ENCODE assay signal across 1 cellular context in genomic region chr10:100373298-100374136, GRCh38.
TF ChIP-seq lines count a peak whose summit lies in the region.

No MANE protein-coding gene starts in this region.

TF ChIP-seq in HepG2, 621 proteins besides CTCF, POLR2A, EP300 and RAD21 (continued from another document and continues in another):
- TF ChIP-seq LRRFIP1 (CRISPR knock-in tag; conservative IDR thresholded peaks at IDR 0.05) (no peak; the same call in 1 of the 2 replicates), ISX (CRISPR knock-in tag; conservative IDR thresholded peaks at IDR 0.05) (no peak; the same call in 1 of the 2 replicates), SMAD9 (CRISPR knock-in tag; IDR thresholded peaks at IDR 0.05) (no peak), ZNF121 (CRISPR knock-in tag; IDR thresholded peaks at IDR 0.05) (peak; percentile 98), MLLT10 (CRISPR knock-in tag; IDR thresholded peaks at IDR 0.05) (no peak), ZNF367 (CRISPR knock-in tag; IDR thresholded peaks at IDR 0.05; ENCODE audit: borderline replicate concordance) (no peak), ZNF12 (CRISPR knock-in tag; IDR thresholded peaks at IDR 0.05) (no peak), SMAD3 (CRISPR knock-in tag; IDR thresholded peaks at IDR 0.05) (peak; percentile 49), REL (CRISPR knock-in tag; conservative IDR thresholded peaks at IDR 0.05) (peak; percentile 56; the same call in 1 of the 2 replicates), ATF7-NPFF (CRISPR knock-in tag; IDR thresholded peaks at IDR 0.05; ENCODE audit: low read depth) (0 out of 2 replicates have a peak, but pooled peaks have one; percentile 17), NCOA2 (CRISPR knock-in tag; IDR thresholded peaks at IDR 0.05) (peak; percentile 91), SALL1 (CRISPR knock-in tag; IDR thresholded peaks at IDR 0.05) (peak; percentile 76), MIER2 (CRISPR knock-in tag; IDR thresholded peaks at IDR 0.05) (no peak), ZNF674 (CRISPR knock-in tag; IDR thresholded peaks at IDR 0.05; ENCODE audit: low read depth) (0 out of 2 replicates have a peak, but pooled peaks have one; percentile 34), NFKBIZ (CRISPR knock-in tag; IDR thresholded peaks at IDR 0.05) (peak; percentile 62; the same call in 1 of the 2 replicates), ZNF282 (IDR thresholded peaks at IDR 0.05; ENCODE audit: partially characterized antibody) (no peak), HOXA7 (CRISPR knock-in tag; IDR thresholded peaks at IDR 0.05) (no peak), ZNF138 (CRISPR knock-in tag; IDR thresholded peaks at IDR 0.05; ENCODE audit: low read depth) (no peak), ZNF841 (CRISPR knock-in tag; IDR thresholded peaks at IDR 0.05; ENCODE audit: borderline replicate concordance) (no peak), ZNF598 (CRISPR knock-in tag; IDR thresholded peaks at IDR 0.05; ENCODE audit: borderline replicate concordance) (no peak), REST (IDR thresholded peaks at IDR 0.05; ENCODE audit: borderline replicate concordance in 1 of 2, low read depth in 1 of 2, low read length in 2 of 2) (peak; percentile 3 to 86), ZNF557 (CRISPR knock-in tag; IDR thresholded peaks at IDR 0.05) (no peak), ARID5B (CRISPR knock-in tag; IDR thresholded peaks at IDR 0.05) (peak; percentile 61), ZBTB4 (CRISPR knock-in tag; IDR thresholded peaks at IDR 0.05; ENCODE audit: borderline replicate concordance) (no peak), RELA (CRISPR knock-in tag; IDR thresholded peaks at IDR 0.05) (0 out of 2 replicates have a peak, but pooled peaks have one; percentile 73), TEAD2 (CRISPR knock-in tag; IDR thresholded peaks at IDR 0.05) (no peak), RAD51 (IDR thresholded peaks at IDR 0.05; ENCODE audit: borderline replicate concordance) (peak; percentile 73), GLI4 (CRISPR knock-in tag; IDR thresholded peaks at IDR 0.05; ENCODE audit: borderline replicate concordance) (no peak), ZNF7 (CRISPR knock-in tag; IDR thresholded peaks at IDR 0.05) (no peak)
- TF ChIP-seq, protein P1, sequence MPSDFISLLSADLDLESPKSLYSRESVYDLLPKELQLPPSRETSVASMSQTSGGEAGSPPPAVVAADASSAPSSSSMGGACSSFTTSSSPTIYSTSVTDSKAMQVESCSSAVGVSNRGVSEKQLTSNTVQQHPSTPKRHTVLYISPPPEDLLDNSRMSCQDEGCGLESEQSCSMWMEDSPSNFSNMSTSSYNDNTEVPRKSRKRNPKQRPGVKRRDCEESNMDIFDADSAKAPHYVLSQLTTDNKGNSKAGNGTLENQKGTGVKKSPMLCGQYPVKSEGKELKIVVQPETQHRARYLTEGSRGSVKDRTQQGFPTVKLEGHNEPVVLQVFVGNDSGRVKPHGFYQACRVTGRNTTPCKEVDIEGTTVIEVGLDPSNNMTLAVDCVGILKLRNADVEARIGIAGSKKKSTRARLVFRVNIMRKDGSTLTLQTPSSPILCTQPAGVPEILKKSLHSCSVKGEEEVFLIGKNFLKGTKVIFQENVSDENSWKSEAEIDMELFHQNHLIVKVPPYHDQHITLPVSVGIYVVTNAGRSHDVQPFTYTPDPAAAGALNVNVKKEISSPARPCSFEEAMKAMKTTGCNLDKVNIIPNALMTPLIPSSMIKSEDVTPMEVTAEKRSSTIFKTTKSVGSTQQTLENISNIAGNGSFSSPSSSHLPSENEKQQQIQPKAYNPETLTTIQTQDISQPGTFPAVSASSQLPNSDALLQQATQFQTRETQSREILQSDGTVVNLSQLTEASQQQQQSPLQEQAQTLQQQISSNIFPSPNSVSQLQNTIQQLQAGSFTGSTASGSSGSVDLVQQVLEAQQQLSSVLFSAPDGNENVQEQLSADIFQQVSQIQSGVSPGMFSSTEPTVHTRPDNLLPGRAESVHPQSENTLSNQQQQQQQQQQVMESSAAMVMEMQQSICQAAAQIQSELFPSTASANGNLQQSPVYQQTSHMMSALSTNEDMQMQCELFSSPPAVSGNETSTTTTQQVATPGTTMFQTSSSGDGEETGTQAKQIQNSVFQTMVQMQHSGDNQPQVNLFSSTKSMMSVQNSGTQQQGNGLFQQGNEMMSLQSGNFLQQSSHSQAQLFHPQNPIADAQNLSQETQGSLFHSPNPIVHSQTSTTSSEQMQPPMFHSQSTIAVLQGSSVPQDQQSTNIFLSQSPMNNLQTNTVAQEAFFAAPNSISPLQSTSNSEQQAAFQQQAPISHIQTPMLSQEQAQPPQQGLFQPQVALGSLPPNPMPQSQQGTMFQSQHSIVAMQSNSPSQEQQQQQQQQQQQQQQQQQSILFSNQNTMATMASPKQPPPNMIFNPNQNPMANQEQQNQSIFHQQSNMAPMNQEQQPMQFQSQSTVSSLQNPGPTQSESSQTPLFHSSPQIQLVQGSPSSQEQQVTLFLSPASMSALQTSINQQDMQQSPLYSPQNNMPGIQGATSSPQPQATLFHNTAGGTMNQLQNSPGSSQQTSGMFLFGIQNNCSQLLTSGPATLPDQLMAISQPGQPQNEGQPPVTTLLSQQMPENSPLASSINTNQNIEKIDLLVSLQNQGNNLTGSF (CRISPR knock-in tag; IDR thresholded peaks at IDR 0.05), result no peak; the same call in 1 of the 2 replicates
- TF ChIP-seq, protein P2, sequence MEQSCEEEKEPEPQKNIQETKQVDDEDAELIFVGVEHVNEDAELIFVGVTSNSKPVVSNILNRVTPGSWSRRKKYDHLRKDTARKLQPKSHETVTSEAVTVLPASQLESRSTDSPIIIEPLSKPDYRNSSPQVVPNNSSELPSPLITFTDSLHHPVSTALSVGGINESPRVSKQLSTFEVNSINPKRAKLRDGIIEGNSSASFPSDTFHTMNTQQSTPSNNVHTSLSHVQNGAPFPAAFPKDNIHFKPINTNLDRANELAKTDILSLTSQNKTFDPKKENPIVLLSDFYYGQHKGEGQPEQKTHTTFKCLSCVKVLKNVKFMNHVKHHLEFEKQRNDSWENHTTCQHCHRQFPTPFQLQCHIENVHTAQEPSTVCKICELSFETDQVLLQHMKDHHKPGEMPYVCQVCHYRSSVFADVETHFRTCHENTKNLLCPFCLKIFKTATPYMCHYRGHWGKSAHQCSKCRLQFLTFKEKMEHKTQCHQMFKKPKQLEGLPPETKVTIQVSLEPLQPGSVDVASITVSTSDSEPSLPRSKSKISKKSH (CRISPR knock-in tag; IDR thresholded peaks at IDR 0.05; ENCODE audit: borderline replicate concordance), result no peak
- TF ChIP-seq, protein P3, sequence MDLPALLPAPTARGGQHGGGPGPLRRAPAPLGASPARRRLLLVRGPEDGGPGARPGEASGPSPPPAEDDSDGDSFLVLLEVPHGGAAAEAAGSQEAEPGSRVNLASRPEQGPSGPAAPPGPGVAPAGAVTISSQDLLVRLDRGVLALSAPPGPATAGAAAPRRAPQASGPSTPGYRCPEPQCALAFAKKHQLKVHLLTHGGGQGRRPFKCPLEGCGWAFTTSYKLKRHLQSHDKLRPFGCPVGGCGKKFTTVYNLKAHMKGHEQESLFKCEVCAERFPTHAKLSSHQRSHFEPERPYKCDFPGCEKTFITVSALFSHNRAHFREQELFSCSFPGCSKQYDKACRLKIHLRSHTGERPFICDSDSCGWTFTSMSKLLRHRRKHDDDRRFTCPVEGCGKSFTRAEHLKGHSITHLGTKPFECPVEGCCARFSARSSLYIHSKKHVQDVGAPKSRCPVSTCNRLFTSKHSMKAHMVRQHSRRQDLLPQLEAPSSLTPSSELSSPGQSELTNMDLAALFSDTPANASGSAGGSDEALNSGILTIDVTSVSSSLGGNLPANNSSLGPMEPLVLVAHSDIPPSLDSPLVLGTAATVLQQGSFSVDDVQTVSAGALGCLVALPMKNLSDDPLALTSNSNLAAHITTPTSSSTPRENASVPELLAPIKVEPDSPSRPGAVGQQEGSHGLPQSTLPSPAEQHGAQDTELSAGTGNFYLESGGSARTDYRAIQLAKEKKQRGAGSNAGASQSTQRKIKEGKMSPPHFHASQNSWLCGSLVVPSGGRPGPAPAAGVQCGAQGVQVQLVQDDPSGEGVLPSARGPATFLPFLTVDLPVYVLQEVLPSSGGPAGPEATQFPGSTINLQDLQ (CRISPR knock-in tag; IDR thresholded peaks at IDR 0.05), result no peak
- TF ChIP-seq, protein P4, sequence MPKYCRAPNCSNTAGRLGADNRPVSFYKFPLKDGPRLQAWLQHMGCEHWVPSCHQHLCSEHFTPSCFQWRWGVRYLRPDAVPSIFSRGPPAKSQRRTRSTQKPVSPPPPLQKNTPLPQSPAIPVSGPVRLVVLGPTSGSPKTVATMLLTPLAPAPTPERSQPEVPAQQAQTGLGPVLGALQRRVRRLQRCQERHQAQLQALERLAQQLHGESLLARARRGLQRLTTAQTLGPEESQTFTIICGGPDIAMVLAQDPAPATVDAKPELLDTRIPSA (CRISPR knock-in tag; IDR thresholded peaks at IDR 0.05; ENCODE audit: borderline replicate concordance), result no peak
